Comparison of ENCODE assay signal across 17 cellular contexts in the genomic region with DNA sequence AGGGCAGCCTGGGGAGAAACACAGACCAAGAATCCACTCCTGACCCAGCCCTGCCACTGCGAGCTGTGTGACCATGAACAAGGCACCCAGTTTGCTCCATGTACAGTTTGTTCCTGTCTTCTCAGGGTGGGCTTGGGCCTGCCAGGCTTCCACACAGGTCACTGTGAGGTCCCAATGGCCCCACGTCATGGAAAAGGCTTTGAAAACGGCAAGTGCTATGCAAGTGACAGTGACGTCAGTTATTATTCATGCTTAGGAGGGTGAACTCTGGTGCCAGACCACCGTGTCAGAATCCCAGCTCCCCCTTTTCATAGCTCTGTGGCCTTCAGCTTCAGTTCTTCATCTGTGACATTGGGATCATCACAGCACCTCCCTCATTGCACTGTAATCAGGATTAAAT.
DNase-seq lines count a peak whose midpoint lies in the region; ATAC-seq and TF ChIP-seq lines count a peak whose summit lies in the region.
"Had no signal": no experiment of that assay in that cellular context is flagged by ENCODE, and none has a peak within 500 bp of the region (broad histone marks: within the 10 kb centered on the region; RNA-seq: fewer than 3 reads in every experiment).

No MANE protein-coding gene starts in this region.

- H3F3A ChIP-seq in PC-3 (ENCODE audit: low read length, unreplicated experiment): no peaks in the 10 kb centered on the region

- H3K9me3 ChIP-seq in adrenal gland (replicated peaks in 1 of 3) (no peaks in the 10 kb centered on the region), heart right ventricle (no peaks in the 10 kb centered on the region), neuronal stem cell (replicated peaks in 1 of 2; ENCODE audit: control insufficient read depth in 2 of 2, insufficient read depth in 1 of 2, low read depth in 1 of 2, low read length in 2 of 2) (no peaks in the 10 kb centered on the region), thyroid gland (no peaks in the 10 kb centered on the region), PC-3 (ENCODE audit: low read length) (no peaks in the 10 kb centered on the region)

- intact Hi-C loops in adrenal gland (cut with DNase I): no loop called here
- intact Hi-C loops in heart right ventricle (cut with DNase I): no loop called here
- intact Hi-C loops in thyroid gland (cut with DNase I): no loop called here
- intact Hi-C loops in PC-3 (cut with micrococcal nuclease): no loop called here
- intact Hi-C loops in natural killer cell (cut with micrococcal nuclease): no loop called here

- H3K4me1 ChIP-seq in adrenal gland (replicated peaks in 1 of 2): peaks cover 74 to 97% of the 10 kb centered on the region in 2 donors
- H3K4me1 ChIP-seq in heart right ventricle: peaks cover 76 to 100% (median 100%) of the 10 kb centered on the region in 9 donors
- peaks cover 19 to 28% of the 10 kb centered on the region in 2 donors for H3K4me1 ChIP-seq in neuronal stem cell (ENCODE audit: control insufficient read depth in 2 of 2, insufficient read depth in 1 of 2, low read depth in 1 of 2, low read length in 2 of 2)
- H3K4me1 ChIP-seq in thyroid gland: peaks cover 84 to 97% of the 10 kb centered on the region in 2 donors
- H3K4me1 ChIP-seq in PC-3 (ENCODE audit: insufficient read depth, low read length): no peaks in the 10 kb centered on the region

- H3K9me3 Mint-ChIP-seq in natural killer cell: no peaks in the 10 kb centered on the region
- H3K9me3 Mint-ChIP-seq: brain; CD8-positive, alpha-beta memory T cell had no signal

- DNase-seq in adrenal gland (peak in 4 of 7 donors; percentile 37 to 83 (median 52)), heart right ventricle (no peak), neuronal stem cell (ENCODE audit: low spot score) (no peak), thyroid gland (no peak), PC-3 (no peak), natural killer cell (no peak)
- DNase-seq: activated CD4-positive, alpha-beta T cell treated with anti-CD3 and anti-CD28 coated beads, Interleukin-2, amount 50 U/mL, for 1 hour; activated naive CD4-positive, alpha-beta T cell; CD8-positive, alpha-beta memory T cell; DND-41; head of caudate nucleus; midbrain; NCI-H1436 treated with DMSO at 0.1 percent for 48 hours had no signal

- H3K4me2 ChIP-seq in neuronal stem cell (ENCODE audit: insufficient read depth, low read length, poor library complexity, severe bottlenecking) (no peak overlapping the region), PC-3 (ENCODE audit: low read length) (no peak overlapping the region)
- H3K4me2 ChIP-seq: smooth muscle cell had no signal

- no peak overlapping the region for H2BK120ac ChIP-seq in neuronal stem cell (ENCODE audit: low read depth, low read length)

- no peaks in the 10 kb centered on the region for H3K79me2 ChIP-seq in PC-3 (ENCODE audit: low read length)

- H3K27ac ChIP-seq in adrenal gland (peak overlapping the region in 4 of 5 donors; percentile 37 to 98 (median 82)), heart right ventricle (peak overlapping the region; percentile 36 to 99 (median 94)), neuronal stem cell (replicated peaks; ENCODE audit: low read length) (no peak overlapping the region), thyroid gland (peak overlapping the region; percentile 96 to 99 (median 97)), PC-3 (ENCODE audit: low read length) (no peak overlapping the region)

- no peak overlapping the region for H2AFZ ChIP-seq in neuronal stem cell (ENCODE audit: low read length)
- H2AFZ ChIP-seq in PC-3 (ENCODE audit: low read length): no peak overlapping the region

- ATAC-seq in heart right ventricle (peak in 5 of 8 donors; percentile 16 to 65 (median 53)), HG02798 (IDR thresholded peaks at IDR 0.05; ENCODE audit: poor library complexity, unreplicated experiment) (no peak), PC-3 (no peak), natural killer cell (no peak), GM19035 (IDR thresholded peaks at IDR 0.05; ENCODE audit: unreplicated experiment) (no peak)

- CTCF ChIA-PET in PC-3 (lab: Charles Lee): no interaction called here

- H3K79me1 ChIP-seq in neuronal stem cell (ENCODE audit: low read depth, low read length): no peaks in the 10 kb centered on the region

- H2BK15ac ChIP-seq in neuronal stem cell (ENCODE audit: low read length): no peak overlapping the region

- no peak overlapping the region for H3K4ac ChIP-seq in neuronal stem cell (ENCODE audit: low read length)

- no peaks in the 10 kb centered on the region for H3K4me1 Mint-ChIP-seq in natural killer cell
- H3K4me1 Mint-ChIP-seq: CD8-positive, alpha-beta memory T cell had no signal

- H2AK5ac ChIP-seq in neuronal stem cell (ENCODE audit: low read depth, low read length): no peak overlapping the region

- peak overlapping the region; percentile 72 for H3K14ac ChIP-seq in neuronal stem cell (ENCODE audit: low read length)

- no peaks in the 10 kb centered on the region for H3K9me2 ChIP-seq in PC-3 (replicated peaks; ENCODE audit: low read length)

- H3K27me3 ChIP-seq in adrenal gland (no peaks in the 10 kb centered on the region), heart right ventricle (no peaks in the 10 kb centered on the region), neuronal stem cell (ENCODE audit: control insufficient read depth in 3 of 3, insufficient read depth in 3 of 3, low read depth in 1 of 3, low read length in 3 of 3) (peaks cover 0 to 10% (median 0%) of the 10 kb centered on the region in 3 experiments), thyroid gland (no peaks in the 10 kb centered on the region), PC-3 (ENCODE audit: low read length) (peaks cover 96% of the 10 kb centered on the region)

- no peak overlapping the region for H3K27ac Mint-ChIP-seq in natural killer cell
- H3K27ac Mint-ChIP-seq: CD8-positive, alpha-beta memory T cell had no signal

- no peaks in the 10 kb centered on the region for H3K36me3 Mint-ChIP-seq in natural killer cell
- H3K36me3 Mint-ChIP-seq: brain; CD8-positive, alpha-beta memory T cell had no signal

- TF ChIP-seq POLR2A in adrenal gland (IDR thresholded peaks at IDR 0.05): no peak
- no peak for TF ChIP-seq POLR2A in thyroid gland (IDR thresholded peaks at IDR 0.05)

- H3K27me3 Mint-ChIP-seq in natural killer cell (ENCODE audit: low read depth in 2 of 2): peaks cover 0 to 9% of the 10 kb centered on the region in 2 donors

- H2BK5ac ChIP-seq in neuronal stem cell (ENCODE audit: low read length): no peak overlapping the region

- no peak for TF ChIP-seq CTCF in adrenal gland (IDR thresholded peaks at IDR 0.05)
- no peak for TF ChIP-seq CTCF in heart right ventricle (IDR thresholded peaks at IDR 0.05)
- no peak for TF ChIP-seq CTCF in thyroid gland (IDR thresholded peaks at IDR 0.05)
- TF ChIP-seq CTCF in PC-3 (conservative IDR thresholded peaks at IDR 0.05; ENCODE audit: low read depth, low read length): no peak
- no peak for TF ChIP-seq CTCF in natural killer cell (IDR thresholded peaks at IDR 0.05)

- H3K4me3 Mint-ChIP-seq in natural killer cell: no peak overlapping the region
- H3K4me3 Mint-ChIP-seq: brain; CD8-positive, alpha-beta memory T cell had no signal

- no peak overlapping the region for H3K4me3 ChIP-seq in adrenal gland
- no peak overlapping the region for H3K4me3 ChIP-seq in heart right ventricle
- no peak overlapping the region for H3K4me3 ChIP-seq in neuronal stem cell (ENCODE audit: low read length in 2 of 2)
- no peak overlapping the region for H3K4me3 ChIP-seq in thyroid gland (replicated peaks in 1 of 3)
- H3K4me3 ChIP-seq in PC-3 (ENCODE audit: low read length): no peak overlapping the region
- H3K4me3 ChIP-seq: smooth muscle cell had no signal

- H4K20me1 ChIP-seq in PC-3 (ENCODE audit: low read length): no peaks in the 10 kb centered on the region

- POLR2A ChIA-PET in PC-3 (lab: Charles Lee; ENCODE audit: unreplicated experiment): no interaction called here

- WGBS in adrenal gland, 4 donors: 47 to 59% (median 56%) methylated on average over 5 of the region's 5 CpGs
- 45 to 47% methylated on average over 5 of the region's 5 CpGs for WGBS in heart right ventricle, 2 donors
- no CpG with 5 or more reads among the region's 5 CpGs for WGBS in neuronal stem cell (ENCODE audit: extremely low coverage in 2 of 2, insufficient read length in 2 of 2, insufficient replicate concordance in 1 of 2), 2 donors
- 84 to 85% methylated on average over 5 of the region's 5 CpGs for WGBS in thyroid gland, 2 donors

- no TSS peak for BruUV-seq in PC-3 (replicated peaks; lab: Mats Ljungman, UMichigan)

- no peak overlapping the region for H3K23ac ChIP-seq in neuronal stem cell (ENCODE audit: low read depth, low read length, poor library complexity)

- no peak overlapping the region for H4K8ac ChIP-seq in neuronal stem cell (ENCODE audit: low read depth, low read length)

- H2BK12ac ChIP-seq in neuronal stem cell (ENCODE audit: low read length): no peak overlapping the region

- H4K91ac ChIP-seq in neuronal stem cell (ENCODE audit: low read depth, low read length, poor library complexity): no peak overlapping the region

- no peak overlapping the region for H3K18ac ChIP-seq in neuronal stem cell (ENCODE audit: low read length)

- no peak overlapping the region for H3K9ac ChIP-seq in neuronal stem cell (ENCODE audit: low read depth, low read length, poor library complexity)
- H3K9ac ChIP-seq in PC-3 (ENCODE audit: low read length): no peak overlapping the region

- peaks cover 0 to 21% of the 10 kb centered on the region in 2 donors for H3K36me3 ChIP-seq in adrenal gland (replicated peaks in 1 of 2)
- H3K36me3 ChIP-seq in heart right ventricle: peaks cover 0 to 53% (median 36%) of the 10 kb centered on the region in 9 donors
- no peaks in the 10 kb centered on the region for H3K36me3 ChIP-seq in neuronal stem cell (replicated peaks in 1 of 2; ENCODE audit: control insufficient read depth in 2 of 2, insufficient read depth in 2 of 2, low read length in 2 of 2)
- peaks cover 3 to 9% of the 10 kb centered on the region in 2 donors for H3K36me3 ChIP-seq in thyroid gland
- H3K36me3 ChIP-seq in PC-3 (ENCODE audit: low read depth, low read length): no peaks in the 10 kb centered on the region

Comparison
In these comparisons a context has a peak if more than half of its experiments do, and no peak if none do; other contexts are left out.
1. DNase-seq: peak in adrenal gland (4 of 7); none in heart right ventricle (0 of 2), neuronal stem cell (single experiment), thyroid gland (0 of 2), PC-3 (single experiment) and natural killer cell (single experiment).
2. H3K27ac ChIP-seq: peak in adrenal gland (4 of 5), heart right ventricle (10 of 10) and thyroid gland (3 of 3); none in neuronal stem cell (single experiment) and PC-3 (single experiment).
3. ATAC-seq: peak in heart right ventricle (5 of 8); none in HG02798 (single experiment), PC-3 (single experiment), natural killer cell (0 of 3) and GM19035 (single experiment).